In genomic region chr4:14434916-14435315, GRCh38 we compare ENCODE assay signal across 21 cellular contexts.
"Had no signal": no experiment of that assay in that cellular context is flagged by ENCODE, and none has a peak within 500 bp of the region (broad histone marks: within the 10 kb centered on the region; RNA-seq: fewer than 3 reads in every experiment).

No MANE protein-coding gene starts in this region.

- ATAC-seq: gastroesophageal sphincter; natural killer cell treated with Interleukin-12 subunit alpha and Interleukin-12 subunit beta and Interleukin-15 and Interleukin-18, amount 100 ng/mL, for 72 hours; right cardiac atrium; stimulated activated naive CD8-positive, alpha-beta T cell treated with anti-CD3 and anti-CD28 coated beads, Interleukin-15, Interleukin-2, amounts not matched to agents 100 U/mL and 50 U/mL, for 24 hours had no signal

- H3K4me1 ChIP-seq: gastroesophageal sphincter had no signal

- H3K36me3 ChIP-seq: gastroesophageal sphincter, thoracic aorta had no signal

- H3K27me3 ChIP-seq: gastroesophageal sphincter had no signal

- H3K27ac ChIP-seq: gastroesophageal sphincter, thoracic aorta had no signal

- DNase-seq: activated CD4-positive, alpha-beta memory T cell treated with anti-CD3 and anti-CD28 coated beads for 36 hours; activated CD4-positive, alpha-beta T cell treated with anti-CD3 and anti-CD28 coated beads, Interleukin-2, amount 10 ng/mL, durations not matched to agents 24 days and 14 days; activated CD4-positive, CD25-positive, alpha-beta regulatory T cell treated with anti-CD3 and anti-CD28 coated beads, Interleukin-2, amount 50 U/mL, for 72 hours; activated CD8-positive, alpha-beta memory T cell treated with anti-CD3 and anti-CD28 coated beads, Interleukin-2, amount 50 U/mL, for 4 hours; activated gamma-delta T cell; activated naive CD4-positive, alpha-beta T cell treated with anti-CD3 and anti-CD28 coated beads, Interleukin-2, amount 10 ng/mL, durations not matched to agents 7 days and 5 days; activated naive CD8-positive, alpha-beta T cell treated with anti-CD3 and anti-CD28 coated beads, Interleukin-2, amount 10 ng/mL, durations not matched to agents 7 days and 5 days; activated T-cell treated with anti-CD3 and anti-CD28 coated beads, Interleukin-2, amount 50 U/mL, for 1 hour; amygdala; caudate nucleus; hypothalamus; immature natural killer cell; posterior cingulate gyrus; right cardiac atrium; stimulated activated CD4-positive, alpha-beta T cell treated with anti-CD3 and anti-CD28 coated beads, Interleukin-4, amount 100 ng/mL, for 1 hour; stimulated activated naive CD8-positive, alpha-beta T cell treated with anti-CD3 and anti-CD28 coated beads, Interleukin-15, Interleukin-2, amounts not matched to agents 100 U/mL and 50 U/mL, for 24 hours; T-helper 2 cell; trophoblast cell had no signal

- H3K9me3 ChIP-seq: gastroesophageal sphincter, thoracic aorta had no signal

- H3K4me3 ChIP-seq: gastroesophageal sphincter, thoracic aorta had no signal
